Comparison of ENCODE assay signal across 5 cellular contexts in genomic region chr3:156137397-156137796, GRCh38. TPM values are rescaled to one million over a fixed set of nuclear protein-coding genes. Genes with fewer than 3 reads are reported as not detected.
"Had no signal": no experiment of that assay in that cellular context is flagged by ENCODE, and none has a peak within 500 bp of the region (broad histone marks: within the 10 kb centered on the region; RNA-seq: fewer than 3 reads in every experiment).

No MANE protein-coding gene starts in this region.

RNA-seq across cellular contexts. Expression of gene KCNAB1, which starts 17.0 kb away (rescaled TPM):
- total RNA-seq: activated CD8-positive, alpha-beta T cell treated with anti-CD3 and anti-CD28 coated beads for 36 hours; activated naive CD8-positive, alpha-beta T cell treated with anti-CD3 and anti-CD28 coated beads for 36 hours; activated T-cell treated with anti-CD3 and anti-CD28 coated beads, Interleukin-2, amount 50 U/mL, for 72 hours; activated T-helper 2 cell treated with anti-CD3 and anti-CD28 coated beads, Interferon-gamma antibody, Interleukin-2, Interleukin-4, amounts not matched to agents 10 μg/mL and 5 μg/mL and 100 μg/mL, durations not matched to agents 14 hours and 24 hours and 36 hours; OCI-LY7 had no signal
